In the genomic region with DNA sequence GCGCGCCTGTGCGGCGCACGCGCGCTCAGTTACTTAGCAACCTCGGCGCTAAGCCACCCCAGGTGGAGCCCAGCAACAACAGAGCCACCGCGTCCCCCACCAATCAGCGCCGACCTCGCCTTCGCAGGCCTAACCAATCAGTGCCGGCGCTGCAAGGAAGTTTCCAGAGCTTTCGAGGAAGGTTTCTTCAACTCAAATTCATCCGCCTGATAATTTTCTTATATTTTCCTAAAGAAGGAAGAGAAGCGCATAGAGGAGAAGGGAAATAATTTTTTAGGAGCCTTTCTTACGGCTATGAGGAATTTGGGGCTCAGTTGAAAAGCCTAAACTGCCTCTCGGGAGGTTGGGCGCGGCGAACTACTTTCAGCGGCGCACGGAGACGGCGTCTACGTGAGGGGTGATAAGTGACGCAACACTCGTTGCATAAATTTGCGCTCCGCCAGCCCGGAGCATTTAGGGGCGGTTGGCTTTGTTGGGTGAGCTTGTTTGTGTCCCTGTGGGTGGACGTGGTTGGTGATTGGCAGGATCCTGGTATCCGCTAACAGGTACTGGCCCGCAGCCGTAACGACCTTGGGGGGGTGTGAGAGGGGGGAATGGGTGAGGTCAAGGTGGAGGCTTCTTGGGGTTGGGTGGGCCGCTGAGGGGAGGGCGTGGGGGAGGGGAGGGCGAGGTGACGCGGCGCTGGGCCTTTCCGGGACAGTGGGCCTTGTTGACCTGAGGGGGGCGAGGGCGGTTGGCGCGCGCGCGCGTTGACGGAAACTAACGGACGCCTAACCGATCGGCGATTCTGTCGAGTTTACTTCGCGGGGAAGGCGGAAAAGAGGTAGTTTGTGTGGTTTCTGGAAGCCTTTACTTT, we compare ENCODE assay signal across 8 cellular contexts. TPM values are rescaled to one million over a fixed set of nuclear protein-coding genes. Genes with fewer than 3 reads are reported as not detected.
DNase-seq lines count a peak whose midpoint lies in the region; TF ChIP-seq lines count a peak whose summit lies in the region.

Gene UBB (plus strand): TSS at position 452 of the 856 bp plus-strand sequence. CDS start 817 bp downstream, outside the sequence.

- peak; percentile 99 for TF ChIP-seq POLR2A in NB4 (IDR thresholded peaks at IDR 0.05; ENCODE audit: extremely low read depth, insufficient read length)

- H3K27ac ChIP-seq in thymus (ENCODE audit: low read depth): peak within 1 kb of the TSS; percentile 96

- H3K9me3 ChIP-seq in thymus (ENCODE audit: control insufficient read depth): no peaks in the 10 kb centered on the region

- peaks cover 15% of the 10 kb centered on the region for H3K4me1 ChIP-seq in thymus (ENCODE audit: control insufficient read depth, insufficient read depth, low read length)

- H3K36me3 Mint-ChIP-seq in activated naive CD8-positive, alpha-beta T cell: peaks cover 15% of the 10 kb centered on the region
- H3K36me3 Mint-ChIP-seq in glutamatergic neuron (ENCODE audit: unreplicated experiment) (peaks cover 3% of the 10 kb centered on the region), osteocyte (ENCODE audit: unreplicated experiment) (peaks cover 24% of the 10 kb centered on the region)

- peak; percentile 93 for DNase-seq in GM04504 (ENCODE audit: low read depth)
- peak; percentile 93 for DNase-seq in HFF-Myc (ENCODE audit: extremely low read depth, low read depth)
- peak; percentile 98 for DNase-seq in NB4 (ENCODE audit: low read depth)
- DNase-seq in SKM-1 treated with dmso at 0.1 percent for 144 hours (lab: John Stamatoyannopoulos, UW; ENCODE audit: unreplicated experiment): peak; percentile 93
- peak; percentile 96 for DNase-seq in glutamatergic neuron
- DNase-seq in osteocyte (ENCODE audit: extremely low spot score, unreplicated experiment): peak; percentile 98

- H3K36me3 ChIP-seq in thymus (ENCODE audit: control insufficient read depth, insufficient read depth): peaks cover 19% of the 10 kb centered on the region

- H3K4me3 ChIP-seq in HFF-Myc (replicated peaks; ENCODE audit: low read depth, low read length): peak within 1 kb of the TSS; percentile 80
- peak within 1 kb of the TSS; percentile 100 for H3K4me3 ChIP-seq in NB4 (ENCODE audit: low read depth, low read length)
- H3K4me3 ChIP-seq in thymus (ENCODE audit: low read length): peak within 1 kb of the TSS; percentile 60

- H3K4me3 Mint-ChIP-seq in activated naive CD8-positive, alpha-beta T cell: peak within 1 kb of the TSS; percentile 91
- peak within 1 kb of the TSS; percentile 85 for H3K4me3 Mint-ChIP-seq in glutamatergic neuron (ENCODE audit: unreplicated experiment)
- H3K4me3 Mint-ChIP-seq in osteocyte (ENCODE audit: unreplicated experiment): peak within 1 kb of the TSS; percentile 88

- no peaks in the 10 kb centered on the region for H3K27me3 ChIP-seq in thymus (ENCODE audit: control insufficient read depth, insufficient read depth)

- no peaks in the 10 kb centered on the region for H3K27me3 Mint-ChIP-seq in activated naive CD8-positive, alpha-beta T cell
- H3K27me3 Mint-ChIP-seq in glutamatergic neuron (ENCODE audit: unreplicated experiment) (peaks cover 11% of the 10 kb centered on the region), osteocyte (ENCODE audit: unreplicated experiment) (no peaks in the 10 kb centered on the region)

- WGBS in thymus: under 1% methylated on average over 67 of the region's 67 CpGs

- TF ChIP-seq CTCF in HFF-Myc (IDR thresholded peaks at IDR 0.05; ENCODE audit: low read depth, low read length, missing control alignments) (no peak), NB4 (IDR thresholded peaks at IDR 0.05; ENCODE audit: low read depth, low read length) (no peak), glutamatergic neuron (IDR thresholded peaks at IDR 0.05; ENCODE audit: partially characterized antibody, unreplicated experiment) (no peak), osteocyte (IDR thresholded peaks at IDR 0.05) (peak; percentile 8)

- no peaks in the 10 kb centered on the region for H3K9me3 Mint-ChIP-seq in activated naive CD8-positive, alpha-beta T cell (ENCODE audit: low read depth)
- H3K9me3 Mint-ChIP-seq in glutamatergic neuron (ENCODE audit: unreplicated experiment) (peaks cover 7% of the 10 kb centered on the region), osteocyte (ENCODE audit: unreplicated experiment) (no peaks in the 10 kb centered on the region)

- H3K27ac Mint-ChIP-seq in activated naive CD8-positive, alpha-beta T cell: peak within 1 kb of the TSS; percentile 98
- H3K27ac Mint-ChIP-seq in glutamatergic neuron (ENCODE audit: unreplicated experiment) (peak within 1 kb of the TSS; percentile 99), osteocyte (ENCODE audit: unreplicated experiment) (peak within 1 kb of the TSS; percentile 100)

- H3K4me1 Mint-ChIP-seq in activated naive CD8-positive, alpha-beta T cell (ENCODE audit: low read depth): peaks cover 35% of the 10 kb centered on the region
- H3K4me1 Mint-ChIP-seq in glutamatergic neuron (ENCODE audit: low read depth, unreplicated experiment): peaks cover 14% of the 10 kb centered on the region
- peaks cover 26% of the 10 kb centered on the region for H3K4me1 Mint-ChIP-seq in osteocyte (ENCODE audit: unreplicated experiment)

RNA-seq across cellular contexts. Expression of gene UBB, which starts in this region (rescaled TPM):
- 1,286 TPM for total RNA-seq in glutamatergic neuron (ENCODE audit: unreplicated experiment)
- 1,191 and 1,207 TPM in 2 replicates for total RNA-seq in osteocyte
- 820 TPM for polyA plus RNA-seq in thymus

Comparison
In these comparisons a context has a peak if more than half of its experiments do, and no peak if none do; other contexts are left out.
1. Peak in every context shown above with its lines: DNase-seq, H3K4me3 ChIP-seq and H3K27ac ChIP-seq.